ENCODE assay signal across 2 cellular contexts in genomic region chrX:71140440-71140839, GRCh38.
TF ChIP-seq lines count a peak whose summit lies in the region.

No MANE protein-coding gene starts in this region.

TF ChIP-seq in IMR-90, 13 proteins besides CTCF, POLR2A, EP300 and RAD21:
- TF ChIP-seq, protein P1, sequence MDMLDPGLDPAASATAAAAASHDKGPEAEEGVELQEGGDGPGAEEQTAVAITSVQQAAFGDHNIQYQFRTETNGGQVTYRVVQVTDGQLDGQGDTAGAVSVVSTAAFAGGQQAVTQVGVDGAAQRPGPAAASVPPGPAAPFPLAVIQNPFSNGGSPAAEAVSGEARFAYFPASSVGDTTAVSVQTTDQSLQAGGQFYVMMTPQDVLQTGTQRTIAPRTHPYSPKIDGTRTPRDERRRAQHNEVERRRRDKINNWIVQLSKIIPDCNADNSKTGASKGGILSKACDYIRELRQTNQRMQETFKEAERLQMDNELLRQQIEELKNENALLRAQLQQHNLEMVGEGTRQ (IDR thresholded peaks at IDR 0.05; ENCODE audit: low read depth, low read length), result no peak
- TF ChIP-seq BHLHE40 (IDR thresholded peaks at IDR 0.05; ENCODE audit: low read depth, low read length), result no peak

TF ChIP-seq in endothelial cell of umbilical vein, 7 proteins besides CTCF, POLR2A, EP300 and RAD21:
- TF ChIP-seq POLR2AphosphoS5 (IDR thresholded peaks at IDR 0.05; ENCODE audit: insufficient read depth, low read depth, low read length) (no peak), JUN (IDR thresholded peaks at IDR 0.05; ENCODE audit: borderline replicate concordance, insufficient read depth, insufficient read length, low read depth) (no peak), FOS (IDR thresholded peaks at IDR 0.05; ENCODE audit: borderline replicate concordance, insufficient read depth, low read length) (no peak), MYC (IDR thresholded peaks at IDR 0.05; ENCODE audit: low read depth, low read length) (no peak), GATA2 (IDR thresholded peaks at IDR 0.05; ENCODE audit: insufficient read depth, insufficient read length, low read depth, low read length) (no peak), EZH2 (IDR thresholded peaks at IDR 0.05; ENCODE audit: borderline replicate concordance, low read depth, low read length, severe bottlenecking) (no peak)
- TF ChIP-seq, protein P2, sequence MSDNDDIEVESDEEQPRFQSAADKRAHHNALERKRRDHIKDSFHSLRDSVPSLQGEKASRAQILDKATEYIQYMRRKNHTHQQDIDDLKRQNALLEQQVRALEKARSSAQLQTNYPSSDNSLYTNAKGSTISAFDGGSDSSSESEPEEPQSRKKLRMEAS (IDR thresholded peaks at IDR 0.05; ENCODE audit: insufficient read depth, insufficient read length), result no peak
